9 cellular contexts compared by ENCODE assay signal in the genomic region with DNA sequence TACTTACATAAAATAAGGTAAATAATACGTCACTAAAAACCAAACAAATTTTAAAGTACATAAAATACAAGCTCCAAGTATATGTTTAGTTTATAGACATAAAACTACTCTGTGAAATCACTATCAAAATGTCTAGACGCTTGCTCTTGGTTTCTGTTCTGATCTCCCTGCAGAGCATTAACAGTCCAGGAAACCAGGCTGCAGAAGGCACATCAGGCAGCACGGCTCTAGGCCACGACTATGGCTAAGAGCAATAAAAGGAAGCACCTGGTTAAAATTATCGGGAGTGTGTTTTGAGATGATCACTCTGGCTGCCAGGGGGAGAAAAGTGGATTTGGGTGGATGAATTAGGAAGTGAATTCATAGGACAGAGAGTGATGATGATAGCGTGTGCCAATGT.
"Had no signal": no experiment of that assay in that cellular context is flagged by ENCODE, and none has a peak within 500 bp of the region (broad histone marks: within the 10 kb centered on the region; RNA-seq: fewer than 3 reads in every experiment).

No MANE protein-coding gene starts in this region.

- DNase-seq: activated CD4-positive, alpha-beta T cell treated with anti-CD3 and anti-CD28 coated beads for 36 hours; activated naive CD4-positive, alpha-beta T cell; foreskin melanocyte; psoas muscle; stimulated activated CD4-positive, alpha-beta T cell treated with anti-CD3 and anti-CD28 coated beads, Interleukin-12 subunit alpha, Interleukin-12 subunit beta, amount 100 ng/mL, for 4 hours; stimulated activated naive CD4-positive, alpha-beta T cell; substantia nigra; trophoblast cell had no signal

- H3K4me3 ChIP-seq: psoas muscle had no signal

- H3K4me1 ChIP-seq: psoas muscle had no signal

- ATAC-seq: activated CD4-positive, alpha-beta T cell treated with anti-CD3 and anti-CD28 coated beads for 36 hours; psoas muscle had no signal

- H3K27ac ChIP-seq: psoas muscle, VCaP had no signal

- H3K9me3 ChIP-seq: psoas muscle had no signal
